ENCODE assay signal across 1 cellular context in genomic region chr3:194685723-194686413, GRCh38.
TF ChIP-seq lines count a peak whose summit lies in the region.

FAM43A (plus strand) TSS chr3:194685883; CDS start chr3:194686827, 944 bp downstream.

TF ChIP-seq in K562, 482 proteins besides CTCF, POLR2A, EP300 and RAD21 (continued from another document and continues in another):
- peak; percentile 51; the same call in 1 of the 2 replicates for TF ChIP-seq TOE1 (IDR thresholded peaks at IDR 0.05; ENCODE audit: borderline replicate concordance)
- TF ChIP-seq TOE1 (CRISPR knock-in tag; IDR thresholded peaks at IDR 0.05; ENCODE audit: borderline replicate concordance, low read depth): no peak
- no peak for TF ChIP-seq ZNF395 (CRISPR knock-in tag; IDR thresholded peaks at IDR 0.05)
- no peak for TF ChIP-seq MXI1 (IDR thresholded peaks at IDR 0.05; ENCODE audit: low read depth, low read length)
- TF ChIP-seq ZNF311 (CRISPR knock-in tag; IDR thresholded peaks at IDR 0.05): no peak
- no peak for TF ChIP-seq GATAD2B (IDR thresholded peaks at IDR 0.05; ENCODE audit: borderline replicate concordance)
- no peak for TF ChIP-seq KLF1 (tag; IDR thresholded peaks at IDR 0.05)
- no peak for TF ChIP-seq AFF1 (IDR thresholded peaks at IDR 0.05; ENCODE audit: low read depth in 1 of 2, partially characterized antibody in 2 of 2)
- no peak for TF ChIP-seq RFX5 (IDR thresholded peaks at IDR 0.05; ENCODE audit: low read depth, low read length)
- no peak for TF ChIP-seq ETS1 (conservative IDR thresholded peaks at IDR 0.05; ENCODE audit: control insufficient read depth, low read depth, low read length)
- TF ChIP-seq SAP30 (IDR thresholded peaks at IDR 0.05; ENCODE audit: borderline replicate concordance, insufficient read depth, low read depth, low read length, poor library complexity, severe bottlenecking): no peak
- TF ChIP-seq SMC3 (conservative IDR thresholded peaks at IDR 0.05; ENCODE audit: insufficient read depth, low read depth, low read length): no peak
- TF ChIP-seq ZNF239 (CRISPR knock-in tag; IDR thresholded peaks at IDR 0.05): no peak
- peak; percentile 62 for TF ChIP-seq BHLHE40 (IDR thresholded peaks at IDR 0.05; ENCODE audit: low read length)
- TF ChIP-seq ZNF639 (CRISPR knock-in tag; conservative IDR thresholded peaks at IDR 0.05 in 1 of 2, IDR thresholded peaks at IDR 0.05 in 1 of 2): no peak
- no peak; the same call in 1 of the 2 replicates for TF ChIP-seq ZNF263 (CRISPR knock-in tag; IDR thresholded peaks at IDR 0.05; ENCODE audit: borderline replicate concordance)
- TF ChIP-seq FIP1L1 (IDR thresholded peaks at IDR 0.05; ENCODE audit: low read depth, low read length, poor library complexity, severe bottlenecking): peak; percentile 29
- no peak for TF ChIP-seq GTF2E2 (tag; IDR thresholded peaks at IDR 0.05)
- no peak for TF ChIP-seq ZNF644 (tag; IDR thresholded peaks at IDR 0.05; ENCODE audit: low read depth)
- no peak for TF ChIP-seq ZNF77 (CRISPR knock-in tag; IDR thresholded peaks at IDR 0.05)
- TF ChIP-seq SP1 (CRISPR knock-in tag; IDR thresholded peaks at IDR 0.05): peak; percentile 69
- TF ChIP-seq ZNF444 (CRISPR knock-in tag; IDR thresholded peaks at IDR 0.05): no peak
- no peak for TF ChIP-seq NKRF (IDR thresholded peaks at IDR 0.05; ENCODE audit: borderline replicate concordance)
- 0 out of 2 replicates have a peak, but pooled peaks have one; percentile 26 for TF ChIP-seq CREB3L1 (IDR thresholded peaks at IDR 0.05; ENCODE audit: borderline replicate concordance, low read depth)
- no peak for TF ChIP-seq NR4A1 (CRISPR knock-in tag; IDR thresholded peaks at IDR 0.05)
- TF ChIP-seq NR4A1 (tag; IDR thresholded peaks at IDR 0.05): no peak
- no peak for TF ChIP-seq MTF1 (CRISPR knock-in tag; IDR thresholded peaks at IDR 0.05; ENCODE audit: borderline replicate concordance)
- TF ChIP-seq ZBTB11 (CRISPR knock-in tag; IDR thresholded peaks at IDR 0.05): peak in 2 of 3 experiments; percentile 45 to 47; a peak in 2 of 6 replicates
- TF ChIP-seq ZNF143 (CRISPR knock-in tag; IDR thresholded peaks at IDR 0.05): no peak
- 0 out of 4 replicates have a peak, but pooled peaks of 1 of the 2 experiments have one; percentile 3 for TF ChIP-seq FOXA3 (CRISPR knock-in tag; conservative IDR thresholded peaks at IDR 0.05 in 1 of 2, IDR thresholded peaks at IDR 0.05 in 1 of 2)
- no peak for TF ChIP-seq JUN (IDR thresholded peaks at IDR 0.05; ENCODE audit: borderline replicate concordance, low read depth, low read length)
- TF ChIP-seq JUN (CRISPR knock-in tag; IDR thresholded peaks at IDR 0.05; ENCODE audit: borderline replicate concordance): no peak
- TF ChIP-seq SMARCA5 (IDR thresholded peaks at IDR 0.05): no peak
- no peak for TF ChIP-seq ARID3A (IDR thresholded peaks at IDR 0.05; ENCODE audit: borderline replicate concordance, low read depth, low read length)
- TF ChIP-seq THAP7 (CRISPR knock-in tag; IDR thresholded peaks at IDR 0.05): no peak
- no peak; a peak in 1 of 4 replicates for TF ChIP-seq TBL1XR1 (IDR thresholded peaks at IDR 0.05; ENCODE audit: low read length in 2 of 2)
- no peak for TF ChIP-seq PHF21A (IDR thresholded peaks at IDR 0.05; ENCODE audit: borderline replicate concordance, low read depth)
- TF ChIP-seq POLR3A (IDR thresholded peaks at IDR 0.05; ENCODE audit: borderline replicate concordance, extremely low read depth, insufficient read depth, insufficient read length): no peak
- TF ChIP-seq HMGN3 (IDR thresholded peaks at IDR 0.05; ENCODE audit: borderline replicate concordance, extremely low read depth, insufficient read length, low read depth, low read length): no peak
- TF ChIP-seq FOXP1 (CRISPR knock-in tag; IDR thresholded peaks at IDR 0.05): no peak
